Comparison of ENCODE assay signal across 24 cellular contexts in genomic region chr6:132003516-132004178, GRCh38. TPM values are rescaled to one million over a fixed set of nuclear protein-coding genes. Genes with fewer than 3 reads are reported as not detected.
"Had no signal": no experiment of that assay in that cellular context is flagged by ENCODE, and none has a peak within 500 bp of the region (broad histone marks: within the 10 kb centered on the region; RNA-seq: fewer than 3 reads in every experiment).

No MANE protein-coding gene starts in this region.

- H3K4me1 ChIP-seq: prostate gland, suprapubic skin, upper lobe of left lung had no signal

- H3K27ac ChIP-seq: adrenal gland, cardiac muscle cell, gastrocnemius medialis, heart left ventricle, prostate gland, right atrium auricular region, suprapubic skin, upper lobe of left lung had no signal

- H3K27ac Mint-ChIP-seq: activated naive CD4-positive, alpha-beta T cell treated with anti-CD3 and anti-CD28 coated beads, Interleukin-2, amount 50 U/mL, for 72 hours; effector memory CD8-positive, alpha-beta T cell; immature natural killer cell; stimulated activated naive CD8-positive, alpha-beta T cell treated with anti-CD3 and anti-CD28 coated beads, Interleukin-15, Interleukin-2, amounts not matched to agents 100 ng/mL and 50 ng/mL, for 24 hours had no signal

- H3K36me3 ChIP-seq: adrenal gland, cardiac muscle cell, gastrocnemius medialis, heart left ventricle, prostate gland, right atrium auricular region, suprapubic skin, upper lobe of left lung had no signal

- H3K27me3 Mint-ChIP-seq: naive B cell had no signal

- DNase-seq: activated CD4-positive, alpha-beta T cell treated with anti-CD3 and anti-CD28 coated beads, Interleukin-2, amount 50 U/mL, for 4 hours; activated CD4-positive, CD25-positive, alpha-beta regulatory T cell treated with anti-CD3 and anti-CD28 coated beads, Interleukin-2, amount 50 U/mL, for 72 hours; activated gamma-delta T cell treated with Interleukin-2 at 50 U/mL for 16 hours; adrenal gland; dermis blood vessel endothelial cell; effector memory CD8-positive, alpha-beta T cell; gastrocnemius medialis; heart left ventricle; immature natural killer cell; mesenchymal stem cell; mucosa of descending colon; naive B cell; stimulated activated CD4-positive, alpha-beta T cell treated with anti-CD3 and anti-CD28 coated beads, Interleukin-15, amount 100 ng/mL, for 24 hours; stimulated activated CD4-positive, alpha-beta T cell treated with anti-CD3 and anti-CD28 coated beads, Interleukin-2, amount 100 ng/mL, for 48 hours; upper lobe of left lung had no signal

- H3K36me3 Mint-ChIP-seq: activated naive CD4-positive, alpha-beta T cell treated with anti-CD3 and anti-CD28 coated beads, Interleukin-2, amount 50 U/mL, for 72 hours; immature natural killer cell had no signal

- H3K4me3 ChIP-seq: adrenal gland, cardiac muscle cell, gastrocnemius medialis, heart left ventricle, mucosa of descending colon, prostate gland, right atrium auricular region, suprapubic skin, upper lobe of left lung had no signal

- H3K9me3 ChIP-seq: adrenal gland, gastrocnemius medialis, prostate gland had no signal

- H3K4me3 Mint-ChIP-seq: effector memory CD8-positive, alpha-beta T cell; immature natural killer cell; neural crest cell; stimulated activated naive CD8-positive, alpha-beta T cell treated with anti-CD3 and anti-CD28 coated beads, Interleukin-15, Interleukin-2, amounts not matched to agents 100 ng/mL and 50 ng/mL, for 24 hours had no signal

- ATAC-seq: activated naive CD4-positive, alpha-beta T cell treated with anti-CD3 and anti-CD28 coated beads, Interleukin-2, amount 50 U/mL, for 72 hours; effector memory CD8-positive, alpha-beta T cell; gastrocnemius medialis; heart left ventricle; mucosa of descending colon had no signal

- H3K4me1 Mint-ChIP-seq: neural crest cell had no signal

- H3K27me3 ChIP-seq: adrenal gland, cardiac muscle cell, gastrocnemius medialis, heart left ventricle, right atrium auricular region, suprapubic skin, upper lobe of left lung had no signal

RNA-seq across cellular contexts. Expression of gene CCN2, which starts 52.5 kb away (rescaled TPM):
- total RNA-seq: activated CD8-positive, alpha-beta memory T cell treated with anti-CD3 and anti-CD28 coated beads for 36 hours; activated naive CD4-positive, alpha-beta T cell treated with anti-CD3 and anti-CD28 coated beads, Interleukin-2, amount 50 U/mL, for 72 hours; T-helper 1 cell treated with Interleukin-12 subunit alpha and Interleukin-12 subunit beta and Interleukin-4 antibody, amounts not matched to agents 30 ng/mL and 1 ng/mL, for 36 hours had no signal
- polyA plus RNA-seq: immature natural killer cell had no signal
